ENCODE assay signal across 7 cellular contexts in genomic region chr5:21143686-21144085, GRCh38.
"Had no signal": no experiment of that assay in that cellular context is flagged by ENCODE, and none has a peak within 500 bp of the region (broad histone marks: within the 10 kb centered on the region; RNA-seq: fewer than 3 reads in every experiment).

No MANE protein-coding gene starts in this region.

- H3K4me1 Mint-ChIP-seq: GM23338, H9, IgD-negative memory B cell had no signal

- DNase-seq: H9, HCEC 1CT, KBM-7 had no signal

- H3K27ac ChIP-seq: HL-60 had no signal

- ATAC-seq: GM23338, HepG2 had no signal

- H3K4me3 ChIP-seq: GM23338 had no signal

- H3K36me3 Mint-ChIP-seq: IgD-negative memory B cell had no signal

- H3K9me3 Mint-ChIP-seq: GM23338, H9 had no signal

- H3K4me2 ChIP-seq: GM23338 had no signal

- H3K27ac Mint-ChIP-seq: GM23338, H9 had no signal

- H3K4me3 Mint-ChIP-seq: GM23338, H9 had no signal

- H3K27me3 Mint-ChIP-seq: IgD-negative memory B cell had no signal

- H2AFZ ChIP-seq: GM23338 had no signal
